Comparison of ENCODE assay signal across 13 cellular contexts in genomic region chr12:110249716-110250225, GRCh38. TPM values are rescaled to one million over a fixed set of nuclear protein-coding genes. Genes with fewer than 3 reads are reported as not detected.
DNase-seq lines count a peak whose midpoint lies in the region; ATAC-seq, FAIRE-seq and TF ChIP-seq lines count a peak whose summit lies in the region.
"Had no signal": no experiment of that assay in that cellular context is flagged by ENCODE, and none has a peak within 500 bp of the region (broad histone marks: within the 10 kb centered on the region; RNA-seq: fewer than 3 reads in every experiment).

No MANE protein-coding gene starts in this region.

- 43 to 71% (median 58%) methylated on average over 7 of the region's 7 CpGs for WGBS in heart left ventricle, 4 donors
- WGBS in pancreas, 2 donors = 67 to 68% methylated on average over 7 of the region's 7 CpGs
- WGBS in SK-N-SH (ENCODE audit: low lambda C conversion rate) = 78% methylated on average over 5 of the region's 7 CpGs

- no peak for TF ChIP-seq CTCF in Caco-2 (IDR thresholded peaks at IDR 0.05; ENCODE audit: insufficient read depth in 1 of 2, low read depth in 1 of 2, low read length in 1 of 2, severe bottlenecking in 1 of 2, unreplicated experiment in 1 of 2)
- TF ChIP-seq CTCF in heart left ventricle (IDR thresholded peaks at IDR 0.05) = no peak
- no peak for TF ChIP-seq CTCF in pancreas (IDR thresholded peaks at IDR 0.05)
- no peak for TF ChIP-seq CTCF in SK-N-SH (IDR thresholded peaks at IDR 0.05)
- TF ChIP-seq CTCF in GM23338 (conservative IDR thresholded peaks at IDR 0.05; ENCODE audit: low read depth in 2 of 2) = no peak

- H3K9me3 Mint-ChIP-seq in Caco-2 (ENCODE audit: unreplicated experiment) (no peaks in the 10 kb centered on the region), GM23338 (no peaks in the 10 kb centered on the region)
- H3K9me3 Mint-ChIP-seq: CD4-positive, CD25-positive, alpha-beta regulatory T cell had no signal

- H3K9me2 ChIP-seq in SK-N-SH (no peaks in the 10 kb centered on the region), GM23338 (ENCODE audit: insufficient read depth) (no peaks in the 10 kb centered on the region)

- H3K4me3 Mint-ChIP-seq in Caco-2 (ENCODE audit: unreplicated experiment) (no peak overlapping the region), GM23338 (no peak overlapping the region)
- H3K4me3 Mint-ChIP-seq: CD4-positive, CD25-positive, alpha-beta regulatory T cell had no signal

- peak; percentile 25 to 67 (median 49) for ATAC-seq in heart left ventricle
- peak in 3 of 4 donors; percentile 24 to 46 (median 35) for ATAC-seq in pancreas
- no peak for ATAC-seq in GM19455 (IDR thresholded peaks at IDR 0.05; ENCODE audit: unreplicated experiment)
- no peak for ATAC-seq in GM23338

- intact Hi-C loops in Caco-2 (cut with micrococcal nuclease; ENCODE audit: unreplicated experiment) (no loop called here), heart left ventricle (cut with DNase I) (loop anchor here in 6 of 10 donors (2.0 to 10.0 kb wide), 4 partner anchors 31 to 145 kb away; partner anchors contain the start of gene ATP2A2 (in 5 of the 6)), pancreas (cut with DNase I) (no loop called here)

- TF ChIP-seq POLR2A in heart left ventricle (IDR thresholded peaks at IDR 0.05) = no peak

- H3K27me3 ChIP-seq in Caco-2 (replicated peaks; ENCODE audit: control insufficient read depth, insufficient read depth, low read length) (no peaks in the 10 kb centered on the region), heart left ventricle (no peaks in the 10 kb centered on the region), pancreas (no peaks in the 10 kb centered on the region), SK-N-SH (ENCODE audit: insufficient read depth) (no peaks in the 10 kb centered on the region), GM23338 (ENCODE audit: insufficient read depth) (no peaks in the 10 kb centered on the region)
- H3K27me3 ChIP-seq: testis had no signal

- no peaks in the 10 kb centered on the region for H4K20me1 ChIP-seq in SK-N-SH (ENCODE audit: insufficient read depth)
- H4K20me1 ChIP-seq in GM23338 (replicated peaks; ENCODE audit: insufficient read depth) = no peaks in the 10 kb centered on the region

- H3K36me3 ChIP-seq in Caco-2 (ENCODE audit: control insufficient read depth, insufficient read depth, low read length) = no peaks in the 10 kb centered on the region; the same call in 1 of the 2 replicates
- no peaks in the 10 kb centered on the region for H3K36me3 ChIP-seq in heart left ventricle
- no peaks in the 10 kb centered on the region for H3K36me3 ChIP-seq in pancreas
- H3K36me3 ChIP-seq in SK-N-SH (replicated peaks in 1 of 2; ENCODE audit: control insufficient read depth in 1 of 2, insufficient read depth in 2 of 2, low read length in 1 of 2) = no peaks in the 10 kb centered on the region
- H3K36me3 ChIP-seq in GM23338 (ENCODE audit: insufficient read depth) = no peaks in the 10 kb centered on the region

- CTCF ChIA-PET in Caco-2 (lab: Charles Lee) = interaction anchor here (1.1 kb wide), 1 partner anchor 31 kb away, joined by 3 read pairs; no protein-coding TSS in a partner anchor
- CTCF ChIA-PET in SK-N-SH (lab: Yijun Ruan, JAX) = interaction anchor here (0.6 to 1.1 kb wide), 3 partner anchors 8 to 1423 kb away, joined by 3 read pairs; no protein-coding TSS in a partner anchor

- H3K27ac Mint-ChIP-seq in Caco-2 (ENCODE audit: unreplicated experiment) (peak overlapping the region; percentile 86), GM23338 (no peak overlapping the region)

- H3K4me1 Mint-ChIP-seq in Caco-2 (ENCODE audit: low read depth, unreplicated experiment) (peaks cover 47% of the 10 kb centered on the region), GM23338 (peaks cover 23% of the 10 kb centered on the region)
- H3K4me1 Mint-ChIP-seq: CD4-positive, CD25-positive, alpha-beta regulatory T cell had no signal

- DNase-seq in Caco-2 (no peak), RCC 7860 (ENCODE audit: low spot score) (peak; percentile 85), heart left ventricle (peak in 4 of 5 donors; percentile 32 to 70 (median 58)), pancreas (peak in 1 of 6 donors; percentile 39), SK-N-SH (no peak), GM23338 (ENCODE audit: low spot score) (no peak)
- no peak for DNase-seq in activated CD4-positive, CD25-positive, alpha-beta regulatory T cell (lab: John Stamatoyannopoulos, UW)
- DNase-seq: activated T-cell treated with anti-CD3 and anti-CD28 coated beads, Interleukin-2, amount 50 U/mL, for 1 hour; CD4-positive, CD25-positive, alpha-beta regulatory T cell; effector CD4-positive, alpha-beta T cell; NCI-H2081 treated with DMSO at 0.1 percent for 48 hours; testis had no signal

- no TSS peak for BruUV-seq in Caco-2 (replicated peaks; lab: Mats Ljungman, UMichigan)

- no peak for TF ChIP-seq RAD21 in SK-N-SH (IDR thresholded peaks at IDR 0.05; ENCODE audit: low read length)

- no peak overlapping the region for H2AFZ ChIP-seq in SK-N-SH (ENCODE audit: low read depth)
- H2AFZ ChIP-seq in GM23338 = no peak overlapping the region

- H3K27ac ChIP-seq in heart left ventricle (peak overlapping the region; percentile 71 to 98 (median 88)), pancreas (peak overlapping the region; percentile 76 to 91 (median 79)), SK-N-SH (ENCODE audit: low read depth in 2 of 2, low read length in 1 of 2) (no peak overlapping the region), GM23338 (ENCODE audit: low read depth) (no peak overlapping the region)

- no peaks in the 10 kb centered on the region for H3K27me3 Mint-ChIP-seq in Caco-2 (ENCODE audit: insufficient read depth, unreplicated experiment)
- H3K27me3 Mint-ChIP-seq in GM23338 (ENCODE audit: insufficient read depth, low read depth, poor library complexity) = peaks cover 11% of the 10 kb centered on the region

- no peak overlapping the region for H3K4me3 ChIP-seq in Caco-2 (ENCODE audit: low read depth, low read length)
- H3K4me3 ChIP-seq in heart left ventricle = no peak overlapping the region
- H3K4me3 ChIP-seq in pancreas = no peak overlapping the region
- no peak overlapping the region for H3K4me3 ChIP-seq in SK-N-SH (ENCODE audit: low read depth in 2 of 2, low read length in 1 of 2)
- H3K4me3 ChIP-seq in GM23338 = no peak overlapping the region
- H3K4me3 ChIP-seq: testis had no signal

- POLR2A ChIA-PET in Caco-2 (lab: Charles Lee) = interaction anchor here (0.6 to 4.4 kb wide), 3 partner anchors 31 to 314 kb away, joined by 3 to 41 read pairs (median 3); partner anchors contain the start of genes ATP2A2 and IFT81
- POLR2A ChIA-PET in SK-N-SH (lab: Yijun Ruan, JAX) = interaction anchor here (1.2 kb wide), 1 partner anchor 30 kb away, joined by 3 read pairs; no protein-coding TSS in a partner anchor

- FAIRE-seq in RCC 7860 (lab: Jason Lieb, UNC) (peak; percentile 94), pancreas (lab: Jason Lieb, UNC) (no peak)

- H3K9ac ChIP-seq in SK-N-SH = no peak overlapping the region

- H3K4me1 ChIP-seq in Caco-2 (peaks cover 64% of the 10 kb centered on the region), heart left ventricle (peaks cover 0 to 79% (median 55%) of the 10 kb centered on the region in 12 donors), pancreas (peaks cover 20 to 39% (median 32%) of the 10 kb centered on the region in 3 donors), SK-N-SH (ENCODE audit: control insufficient read depth in 1 of 2, insufficient read depth in 2 of 2, low read depth in 1 of 2, low read length in 1 of 2) (peaks cover 7 to 10% of the 10 kb centered on the region in 2 experiments; a peak in 2 of 4 replicates), GM23338 (ENCODE audit: insufficient read depth) (peaks cover 5% of the 10 kb centered on the region; the same call in 1 of the 2 replicates)

- TF ChIP-seq EP300 in SK-N-SH (IDR thresholded peaks at IDR 0.05; ENCODE audit: borderline replicate concordance in 1 of 2, low read depth in 1 of 2, low read length in 1 of 2) = no peak

- H3K79me2 ChIP-seq in SK-N-SH (ENCODE audit: insufficient read depth) (no peaks in the 10 kb centered on the region), GM23338 (replicated peaks; ENCODE audit: insufficient read depth) (no peaks in the 10 kb centered on the region)

- H3K9me3 ChIP-seq in Caco-2 (no peaks in the 10 kb centered on the region), heart left ventricle (peaks cover 0 to 5% (median 0%) of the 10 kb centered on the region in 12 donors), pancreas (no peaks in the 10 kb centered on the region), SK-N-SH (no peaks in the 10 kb centered on the region)
- H3K9me3 ChIP-seq: testis had no signal

- H3F3A ChIP-seq in SK-N-SH (replicated peaks; ENCODE audit: insufficient read depth) (no peaks in the 10 kb centered on the region), GM23338 (replicated peaks; ENCODE audit: low read depth) (no peaks in the 10 kb centered on the region)

- no peak overlapping the region for H3K4me2 ChIP-seq in SK-N-SH
- H3K4me2 ChIP-seq in GM23338 = no peak overlapping the region

- H3K36me3 Mint-ChIP-seq in Caco-2 (ENCODE audit: insufficient read depth, unreplicated experiment) (no peaks in the 10 kb centered on the region), GM23338 (ENCODE audit: low read depth) (no peaks in the 10 kb centered on the region)
- H3K36me3 Mint-ChIP-seq: CD4-positive, CD25-positive, alpha-beta regulatory T cell had no signal

TF ChIP-seq in SK-N-SH, 30 proteins besides CTCF, POLR2A, EP300 and RAD21:
- TF ChIP-seq TCF12 (IDR thresholded peaks at IDR 0.05) = no peak
- TF ChIP-seq POLR2AphosphoS5 (IDR thresholded peaks at IDR 0.05; ENCODE audit: low read depth, low read length) = no peak
- no peak for TF ChIP-seq TAF1 (IDR thresholded peaks at IDR 0.05; ENCODE audit: borderline replicate concordance, low read depth, low read length)
- no peak for TF ChIP-seq FOXJ3 (CRISPR knock-in tag; IDR thresholded peaks at IDR 0.05)
TF ChIP-seq in SK-N-SH: peak in this region for 0.

TF ChIP-seq in GM23338, 12 proteins besides CTCF, POLR2A, EP300 and RAD21:
- no peak for TF ChIP-seq STAT1 (IDR thresholded peaks at IDR 0.05; ENCODE audit: unreplicated experiment)
- no peak for TF ChIP-seq NANOG (IDR thresholded peaks at IDR 0.05; ENCODE audit: borderline replicate concordance)
- TF ChIP-seq ZNF331 (CRISPR knock-in tag; IDR thresholded peaks at IDR 0.05; ENCODE audit: low read depth) = no peak
- no peak for TF ChIP-seq ZNF114 (CRISPR knock-in tag; IDR thresholded peaks at IDR 0.05)
- TF ChIP-seq POLR2AphosphoS5 (IDR thresholded peaks at IDR 0.05; ENCODE audit: low read depth) = no peak

RNA-seq across cellular contexts. Expression of gene ATP2A2, which starts 31.3 kb away (rescaled TPM):
- total RNA-seq in Caco-2 (2022) (252 and 262 TPM in 2 replicates), heart left ventricle (1,000 to 10,000 TPM; 1,194 to 2,963 (median 1,871) TPM), pancreas (10 to 100 TPM; 35.0 to 79.7 (median 60.3) TPM)
- polyA plus RNA-seq in heart left ventricle (1,000 to 10,000 TPM in 1 of 2 donors, 100 to 1,000 TPM in 1; 494 to 1,113 TPM), pancreas (10 to 100 TPM; 16.3 to 36.7 TPM), SK-N-SH (2012; rRNA removed) (83.9 and 120 TPM in 2 replicates), GM23338 (2016; fragmentation: Nextera tagmentation; extraction: Ambion mirVana) (44.2 and 47.2 TPM in 2 replicates)
- 87.4 and 103 TPM in 2 replicates for polyA plus RNA-seq in SK-N-SH (2012; cell fraction: cytosol; rRNA removed)
- 150 and 219 TPM in 2 replicates for polyA plus RNA-seq in SK-N-SH (2012; cell fraction: nucleus; rRNA removed)
- total RNA-seq in GM23338 (2014; rRNA removed; shearing (Covaris generic)) = 201 and 225 TPM in 2 replicates

Comparison
In these comparisons a context has a peak if more than half of its experiments do, and no peak if none do; other contexts are left out.
1. DNase-seq: peak in RCC 7860 (single experiment) and heart left ventricle (4 of 5); none in Caco-2 (0 of 2), activated CD4-positive, CD25-positive, alpha-beta regulatory T cell (0 of 4), SK-N-SH (single experiment) and GM23338 (single experiment).
2. ATAC-seq: peak in heart left ventricle (4 of 4) and pancreas (3 of 4); none in GM19455 (single experiment) and GM23338 (single experiment).
3. H3K27ac ChIP-seq: peak in heart left ventricle (12 of 12) and pancreas (4 of 4); none in SK-N-SH (0 of 2) and GM23338 (single experiment).
4. intact Hi-C loops: an anchor here in heart left ventricle (2.0 to 10.0 kb wide); none called in Caco-2 and pancreas.